Comparison of ENCODE assay signal across 6 cellular contexts in the genomic region with DNA sequence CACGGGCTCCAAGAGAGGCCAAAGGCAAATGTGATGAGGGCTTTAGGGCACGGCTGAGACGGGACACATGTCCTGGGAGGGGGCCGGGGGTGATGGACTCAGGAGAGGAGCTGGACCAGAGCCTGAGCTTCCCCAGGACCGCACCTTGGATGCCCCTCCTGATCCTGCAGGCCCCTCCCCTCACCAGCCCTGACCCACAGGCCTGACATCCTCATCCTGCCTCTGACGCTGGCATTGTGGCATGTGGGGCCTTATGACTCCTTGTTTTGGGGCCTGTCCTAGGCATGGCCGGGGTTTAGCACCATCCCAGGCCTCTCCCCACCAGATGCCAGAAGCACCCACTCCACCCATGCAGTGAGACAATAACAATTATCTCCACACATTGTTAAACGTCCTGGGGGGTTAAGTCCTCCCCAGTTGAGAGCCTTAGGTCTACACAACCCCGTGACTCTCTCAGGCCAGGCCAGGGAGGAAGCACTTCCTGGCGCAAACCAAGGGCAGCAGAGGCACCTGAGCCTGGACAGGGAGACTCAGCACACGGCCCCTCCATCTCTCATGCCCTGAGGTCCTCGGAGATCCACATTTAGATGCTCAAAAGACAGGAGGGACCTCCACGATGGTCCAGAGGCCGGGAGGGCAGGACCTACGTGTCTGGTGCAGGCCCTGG. TPM values are rescaled to one million over a fixed set of nuclear protein-coding genes. Genes with fewer than 3 reads are reported as not detected.
"Had no signal": no experiment of that assay in that cellular context is flagged by ENCODE, and none has a peak within 500 bp of the region (broad histone marks: within the 10 kb centered on the region; RNA-seq: fewer than 3 reads in every experiment).

No MANE protein-coding gene starts in this region.

RNA-seq across cellular contexts. Expression of gene SIGLEC7, which starts 0.8 kb away (rescaled TPM):
- total RNA-seq: activated B cell treated with CpG ODN at 0.5 μM for 24 hours; activated CD4-positive, alpha-beta T cell treated with anti-CD3 and anti-CD28 coated beads, Interleukin-2, amount 10 ng/mL, durations not matched to agents 24 days and 14 days; activated naive CD8-positive, alpha-beta T cell treated with anti-CD3 and anti-CD28 coated beads for 36 hours; activated T-cell treated with anti-CD3 and anti-CD28 coated beads, Interleukin-2, amount 50 U/mL, for 72 hours; activated T-helper 2 cell treated with anti-CD3 and anti-CD28 coated beads, Interferon-gamma antibody, Interleukin-2, Interleukin-4, amounts not matched to agents 10 μg/mL and 5 μg/mL and 100 μg/mL, durations not matched to agents 14 hours and 24 hours and 36 hours; IMR-90 had no signal
- polyA plus RNA-seq: IMR-90 had no signal

RNA-seq across cellular contexts. Expression of gene SIGLEC9, which starts 18.2 kb away (rescaled TPM):
- total RNA-seq: IMR-90 had no signal
